In genomic region chr1:236795035-236795756, GRCh38 we compare ENCODE assay signal across 8 cellular contexts. TPM values are rescaled to one million over a fixed set of nuclear protein-coding genes. Genes with fewer than 3 reads are reported as not detected.
DNase-seq lines count a peak whose midpoint lies in the region; ATAC-seq and TF ChIP-seq lines count a peak whose summit lies in the region.

Gene MTR, plus strand, starts transcription at chr1:236795292. Its CDS starts 412 bp downstream, at chr1:236795704.

- TF ChIP-seq CTCF in GM10248 (IDR thresholded peaks at IDR 0.05; ENCODE audit: control extremely low read depth, extremely low read depth, low read depth, missing control alignments) (no peak), omental fat pad (IDR thresholded peaks at IDR 0.05) (no peak), testis (IDR thresholded peaks at IDR 0.05) (no peak)

- ATAC-seq in HG02623 (IDR thresholded peaks at IDR 0.05; ENCODE audit: unreplicated experiment), result peak; percentile 98
- peak; percentile 100 for ATAC-seq in omental fat pad (ENCODE audit: low FRiP score)

- POLR2A ChIA-PET in GM10248 (lab: Yijun Ruan, JAX), result no interaction called here

- CTCF ChIA-PET in GM10248 (lab: Yijun Ruan, JAX), result interaction anchor here (1.2 to 2.0 kb wide), 5 partner anchors 15 to 101 kb away, joined by 3 to 6 read pairs (median 3); no protein-coding TSS in a partner anchor

- no peaks in the 10 kb centered on the region for H3K9me3 ChIP-seq in testis

- H3K27ac ChIP-seq in testis, result peak within 1 kb of the TSS; percentile 86 to 96

- TF ChIP-seq POLR2A in testis (IDR thresholded peaks at IDR 0.05), result peak; percentile 77

- 0 to 1% methylated on average over 14 to 62 of the region's 67 CpGs for WGBS in testis, 2 donors

- peaks cover 3% of the 10 kb centered on the region for H3K4me1 ChIP-seq in testis

- DNase-seq in GM10248 (ENCODE audit: extremely low spot score) (peak; percentile 99), NCI-H1105 (lab: John Stamatoyannopoulos, UW) (peak; percentile 89), SKM-1 treated with dmso at 0.1 percent for 144 hours (lab: John Stamatoyannopoulos, UW; ENCODE audit: unreplicated experiment) (peak; percentile 100), glomerular visceral epithelial cell (ENCODE audit: extremely low spot score) (peak; percentile 99), omental fat pad (ENCODE audit: low spot score) (peak; percentile 93), testis (peak; percentile 100)

- H3K27ac Mint-ChIP-seq in activated naive CD8-positive, alpha-beta T cell, result peak within 1 kb of the TSS; percentile 97

- H3K36me3 ChIP-seq in testis (ENCODE audit: low read depth, missing control alignments), result no peaks in the 10 kb centered on the region

- peak within 1 kb of the TSS; percentile 88 to 98 for H3K4me3 ChIP-seq in testis

- peaks cover 41% of the 10 kb centered on the region for H3K4me1 Mint-ChIP-seq in activated naive CD8-positive, alpha-beta T cell (ENCODE audit: low read depth)

- H3K27me3 ChIP-seq in testis, result no peaks in the 10 kb centered on the region

- no peaks in the 10 kb centered on the region for H3K27me3 Mint-ChIP-seq in activated naive CD8-positive, alpha-beta T cell

- no peaks in the 10 kb centered on the region for H3K36me3 Mint-ChIP-seq in activated naive CD8-positive, alpha-beta T cell

- intact Hi-C loops in testis (cut with DNase I; ENCODE audit: low total_unique reads), result no loop called here

- H3K9me3 Mint-ChIP-seq in activated naive CD8-positive, alpha-beta T cell (ENCODE audit: low read depth), result no peaks in the 10 kb centered on the region

- H3K4me3 Mint-ChIP-seq in activated naive CD8-positive, alpha-beta T cell, result peak within 1 kb of the TSS; percentile 91

RNA-seq across cellular contexts. Expression of gene MTR, which starts in this region (rescaled TPM):
- total RNA-seq in omental fat pad (10 to 100 TPM; 24.9 to 38.0 (median 30.8) TPM), testis (10 to 100 TPM; 54.0 to 65.4 TPM)
- polyA plus RNA-seq in testis (ENCODE audit: insufficient read depth, low read depth, low replicate concordance), result 23.4 TPM

Comparison
In these comparisons a context has a peak if more than half of its experiments do, and no peak if none do; other contexts are left out.
1. Peak in every context shown above with its lines: DNase-seq, ATAC-seq, H3K4me3 ChIP-seq and H3K27ac ChIP-seq.